In the genomic region with DNA sequence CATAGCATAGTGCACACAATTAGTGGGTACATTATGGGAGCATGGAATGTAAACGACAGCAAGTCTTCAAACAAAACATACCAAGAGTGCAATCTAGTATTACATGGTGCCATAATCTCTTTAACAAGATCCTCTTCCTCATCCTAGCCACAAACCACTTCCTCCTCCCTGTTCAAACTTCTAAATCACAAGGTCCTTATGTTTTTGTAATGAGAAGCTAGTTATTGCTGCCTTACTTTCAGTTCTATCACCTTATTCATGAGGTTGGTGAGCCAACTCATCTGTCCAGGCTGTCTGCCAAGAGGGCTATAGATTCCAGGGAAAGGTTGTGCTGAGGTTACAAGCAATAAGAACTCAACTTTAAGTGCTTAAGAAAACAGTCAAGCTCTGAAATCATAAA, we compare ENCODE assay signal across 9 cellular contexts.
DNase-seq lines count a peak whose midpoint lies in the region; ATAC-seq and TF ChIP-seq lines count a peak whose summit lies in the region.
"Had no signal": no experiment of that assay in that cellular context is flagged by ENCODE, and none has a peak within 500 bp of the region (broad histone marks: within the 10 kb centered on the region; RNA-seq: fewer than 3 reads in every experiment).

No MANE protein-coding gene starts in this region.

- no peak for TF ChIP-seq CTCF in activated CD8-positive, alpha-beta T cell treated with anti-CD3 and anti-CD28 coated beads for 36 hours (IDR thresholded peaks at IDR 0.05)
- no peak for TF ChIP-seq CTCF in lower lobe of right lung (IDR thresholded peaks at IDR 0.05)

- H3K4me1 Mint-ChIP-seq in activated CD8-positive, alpha-beta T cell treated with anti-CD3 and anti-CD28 coated beads for 36 hours (ENCODE audit: low read depth) = peaks cover 21% of the 10 kb centered on the region

- no peaks in the 10 kb centered on the region for H3K36me3 Mint-ChIP-seq in activated CD8-positive, alpha-beta T cell treated with anti-CD3 and anti-CD28 coated beads for 36 hours (ENCODE audit: low read depth)

- no peaks in the 10 kb centered on the region for H3K27me3 Mint-ChIP-seq in activated CD8-positive, alpha-beta T cell treated with anti-CD3 and anti-CD28 coated beads for 36 hours

- peak; percentile 81 for ATAC-seq in activated CD8-positive, alpha-beta T cell treated with anti-CD3 and anti-CD28 coated beads for 36 hours
- ATAC-seq in lower lobe of right lung = peak; percentile 66 to 74
- no peak for ATAC-seq in Right ventricle myocardium inferior
- ATAC-seq in HG02973 (IDR thresholded peaks at IDR 0.05; ENCODE audit: unreplicated experiment) = no peak
- ATAC-seq in GM21515 (IDR thresholded peaks at IDR 0.05; ENCODE audit: unreplicated experiment) = no peak

- no peaks in the 10 kb centered on the region for H3K9me3 ChIP-seq in lower lobe of right lung
- H3K9me3 ChIP-seq: SJSA1 had no signal

- no peak overlapping the region for H3K27ac Mint-ChIP-seq in activated CD8-positive, alpha-beta T cell treated with anti-CD3 and anti-CD28 coated beads for 36 hours

- no peaks in the 10 kb centered on the region for H3K9me3 Mint-ChIP-seq in activated CD8-positive, alpha-beta T cell treated with anti-CD3 and anti-CD28 coated beads for 36 hours

- no peak overlapping the region for H3K4me3 Mint-ChIP-seq in activated CD8-positive, alpha-beta T cell treated with anti-CD3 and anti-CD28 coated beads for 36 hours

- POLR2A ChIA-PET in activated CD8-positive, alpha-beta T cell treated with anti-CD3 and anti-CD28 coated beads for 36 hours (lab: Charles Lee) = no interaction called here

- H3K4me1 ChIP-seq in lower lobe of right lung = peaks cover 12% of the 10 kb centered on the region
- H3K4me1 ChIP-seq: parathyroid adenoma, SJSA1 had no signal

- H3K27me3 ChIP-seq in lower lobe of right lung (ENCODE audit: low read depth) = no peaks in the 10 kb centered on the region
- H3K27me3 ChIP-seq: SJSA1 had no signal

- intact Hi-C loops in activated CD8-positive, alpha-beta T cell treated with anti-CD3 and anti-CD28 coated beads for 36 hours (cut with micrococcal nuclease) = no loop called here
- intact Hi-C loops in lower lobe of right lung (cut with DNase I) = no loop called here
- intact Hi-C loops in Right ventricle myocardium inferior (cut with DNase I) = no loop called here

- no peak overlapping the region for H3K4me3 ChIP-seq in lower lobe of right lung
- H3K4me3 ChIP-seq: SJSA1 had no signal

- H3K27ac ChIP-seq in lower lobe of right lung = no peak overlapping the region
- H3K27ac ChIP-seq: parathyroid adenoma, SJSA1 had no signal

- DNase-seq in GM03348 (ENCODE audit: low spot score) = peak; percentile 36
- peak; percentile 87 for DNase-seq in HT-29 (ENCODE audit: low spot score)
- peak; percentile 20 for DNase-seq in activated CD8-positive, alpha-beta T cell treated with anti-CD3 and anti-CD28 coated beads for 36 hours
- no peak for DNase-seq in lower lobe of right lung
- no peak for DNase-seq in Right ventricle myocardium inferior (ENCODE audit: missing footprints)

- CTCF ChIA-PET in activated CD8-positive, alpha-beta T cell treated with anti-CD3 and anti-CD28 coated beads for 36 hours (lab: Charles Lee) = no interaction called here

- no peaks in the 10 kb centered on the region for H3K36me3 ChIP-seq in lower lobe of right lung
- H3K36me3 ChIP-seq: SJSA1 had no signal

Comparison
In these comparisons a context has a peak if more than half of its experiments do, and no peak if none do; other contexts are left out.
1. DNase-seq: peak in GM03348 (single experiment), HT-29 (single experiment) and activated CD8-positive, alpha-beta T cell treated with anti-CD3 and anti-CD28 coated beads for 36 hours (single experiment); none in lower lobe of right lung (single experiment) and Right ventricle myocardium inferior (single experiment).
2. ATAC-seq: peak in activated CD8-positive, alpha-beta T cell treated with anti-CD3 and anti-CD28 coated beads for 36 hours (single experiment) and lower lobe of right lung (2 of 2); none in Right ventricle myocardium inferior (single experiment), HG02973 (single experiment) and GM21515 (single experiment).